Comparison of ENCODE assay signal across 1 cellular context in the genomic region with DNA sequence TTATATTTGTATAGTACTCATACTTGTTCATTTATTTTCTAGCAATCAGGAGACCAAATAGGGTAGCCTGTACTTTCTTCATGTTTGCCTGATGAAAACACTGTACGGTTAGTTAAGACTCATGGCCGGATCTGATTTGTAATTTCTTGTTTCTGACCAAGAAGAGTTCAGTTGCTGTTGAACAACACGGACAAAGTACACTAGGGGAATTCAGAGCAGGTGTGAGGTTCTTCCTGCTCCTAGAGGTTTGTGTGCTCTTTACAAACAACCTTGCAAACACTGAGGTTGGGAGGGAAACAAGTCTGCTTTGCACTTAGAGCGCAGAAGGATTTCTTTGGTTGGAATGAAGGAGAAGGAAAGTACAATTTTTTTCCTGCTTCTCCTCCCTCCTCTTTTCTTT.
TF ChIP-seq lines count a peak whose summit lies in the region.

No MANE protein-coding gene starts in this region.

TF ChIP-seq in HepG2, 621 proteins besides CTCF, POLR2A, EP300 and RAD21 (continued from another document and continues in another):
- TF ChIP-seq KAT8 (CRISPR knock-in tag; IDR thresholded peaks at IDR 0.05) (0 out of 2 replicates have a peak, but pooled peaks have one; percentile 33), FOXA3 (CRISPR knock-in tag; IDR thresholded peaks at IDR 0.05) (peak; percentile 81), ZNF816 (CRISPR knock-in tag; IDR thresholded peaks at IDR 0.05; ENCODE audit: borderline replicate concordance) (no peak), HNRNPLL (IDR thresholded peaks at IDR 0.05; ENCODE audit: low read depth, low read length, poor library complexity, severe bottlenecking) (no peak), DPF2 (CRISPR knock-in tag; IDR thresholded peaks at IDR 0.05; ENCODE audit: borderline replicate concordance, low read depth) (peak; percentile 79), CREM (IDR thresholded peaks at IDR 0.05) (peak; percentile 56; the same call in 1 of the 2 replicates), CREM (CRISPR knock-in tag; IDR thresholded peaks at IDR 0.05) (no peak), PITX1 (CRISPR knock-in tag; IDR thresholded peaks at IDR 0.05) (peak; percentile 21; the same call in 1 of the 2 replicates), YY1 (IDR thresholded peaks at IDR 0.05; ENCODE audit: insufficient read depth, insufficient replicate concordance, low read depth, low read length) (no peak), SIX4 (CRISPR knock-in tag; IDR thresholded peaks at IDR 0.05) (peak; percentile 23; the same call in 1 of the 2 replicates), SOX6 (IDR thresholded peaks at IDR 0.05) (no peak), SOX6 (CRISPR knock-in tag; IDR thresholded peaks at IDR 0.05) (peak; percentile 65), ZNF337 (CRISPR knock-in tag; IDR thresholded peaks at IDR 0.05; ENCODE audit: borderline replicate concordance, low read depth) (peak; percentile 37; the same call in 1 of the 2 replicates), KLF15 (CRISPR knock-in tag; IDR thresholded peaks at IDR 0.05; ENCODE audit: borderline replicate concordance) (no peak), EED (CRISPR knock-in tag; IDR thresholded peaks at IDR 0.05) (no peak), GTF3A (CRISPR knock-in tag; conservative IDR thresholded peaks at IDR 0.05) (no peak), ZNF878 (CRISPR knock-in tag; IDR thresholded peaks at IDR 0.05) (no peak), WIZ (CRISPR knock-in tag; IDR thresholded peaks at IDR 0.05) (no peak), ZNF788 (CRISPR knock-in tag; IDR thresholded peaks at IDR 0.05; ENCODE audit: borderline replicate concordance) (no peak), ZNF629 (CRISPR knock-in tag; conservative IDR thresholded peaks at IDR 0.05) (0 out of 2 replicates have a peak, but pooled peaks have one; percentile 20), ZNF12 (CRISPR knock-in tag; IDR thresholded peaks at IDR 0.05) (0 out of 2 replicates have a peak, but pooled peaks have one; percentile 31), CEBPG (CRISPR knock-in tag; IDR thresholded peaks at IDR 0.05) (peak; percentile 68), KDM6A (CRISPR knock-in tag; IDR thresholded peaks at IDR 0.05; ENCODE audit: low read depth) (peak; percentile 42; the same call in 1 of the 2 replicates), THAP11 (CRISPR knock-in tag; IDR thresholded peaks at IDR 0.05) (peak; percentile 57), ZSCAN9 (CRISPR knock-in tag; IDR thresholded peaks at IDR 0.05; ENCODE audit: borderline replicate concordance) (0 out of 2 replicates have a peak, but pooled peaks have one; percentile 49), PHB2 (IDR thresholded peaks at IDR 0.05; ENCODE audit: partially characterized antibody) (no peak), ZMYM4 (CRISPR knock-in tag; IDR thresholded peaks at IDR 0.05) (peak; percentile 61; the same call in 1 of the 2 replicates), GABPA (IDR thresholded peaks at IDR 0.05; ENCODE audit: low read depth, low read length) (no peak), GABPA (CRISPR knock-in tag; IDR thresholded peaks at IDR 0.05; ENCODE audit: low read depth) (peak; percentile 40; the same call in 1 of the 2 replicates)
- TF ChIP-seq, protein P1, sequence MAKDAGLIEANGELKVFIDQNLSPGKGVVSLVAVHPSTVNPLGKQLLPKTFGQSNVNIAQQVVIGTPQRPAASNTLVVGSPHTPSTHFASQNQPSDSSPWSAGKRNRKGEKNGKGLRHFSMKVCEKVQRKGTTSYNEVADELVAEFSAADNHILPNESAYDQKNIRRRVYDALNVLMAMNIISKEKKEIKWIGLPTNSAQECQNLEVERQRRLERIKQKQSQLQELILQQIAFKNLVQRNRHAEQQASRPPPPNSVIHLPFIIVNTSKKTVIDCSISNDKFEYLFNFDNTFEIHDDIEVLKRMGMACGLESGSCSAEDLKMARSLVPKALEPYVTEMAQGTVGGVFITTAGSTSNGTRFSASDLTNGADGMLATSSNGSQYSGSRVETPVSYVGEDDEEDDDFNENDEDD (CRISPR knock-in tag; IDR thresholded peaks at IDR 0.05; ENCODE audit: borderline replicate concordance) = no peak
- TF ChIP-seq, protein P2, sequence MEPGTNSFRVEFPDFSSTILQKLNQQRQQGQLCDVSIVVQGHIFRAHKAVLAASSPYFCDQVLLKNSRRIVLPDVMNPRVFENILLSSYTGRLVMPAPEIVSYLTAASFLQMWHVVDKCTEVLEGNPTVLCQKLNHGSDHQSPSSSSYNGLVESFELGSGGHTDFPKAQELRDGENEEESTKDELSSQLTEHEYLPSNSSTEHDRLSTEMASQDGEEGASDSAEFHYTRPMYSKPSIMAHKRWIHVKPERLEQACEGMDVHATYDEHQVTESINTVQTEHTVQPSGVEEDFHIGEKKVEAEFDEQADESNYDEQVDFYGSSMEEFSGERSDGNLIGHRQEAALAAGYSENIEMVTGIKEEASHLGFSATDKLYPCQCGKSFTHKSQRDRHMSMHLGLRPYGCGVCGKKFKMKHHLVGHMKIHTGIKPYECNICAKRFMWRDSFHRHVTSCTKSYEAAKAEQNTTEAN (CRISPR knock-in tag; conservative IDR thresholded peaks at IDR 0.05) = peak; percentile 64; the same call in 1 of the 2 replicates
- TF ChIP-seq, protein P3, sequence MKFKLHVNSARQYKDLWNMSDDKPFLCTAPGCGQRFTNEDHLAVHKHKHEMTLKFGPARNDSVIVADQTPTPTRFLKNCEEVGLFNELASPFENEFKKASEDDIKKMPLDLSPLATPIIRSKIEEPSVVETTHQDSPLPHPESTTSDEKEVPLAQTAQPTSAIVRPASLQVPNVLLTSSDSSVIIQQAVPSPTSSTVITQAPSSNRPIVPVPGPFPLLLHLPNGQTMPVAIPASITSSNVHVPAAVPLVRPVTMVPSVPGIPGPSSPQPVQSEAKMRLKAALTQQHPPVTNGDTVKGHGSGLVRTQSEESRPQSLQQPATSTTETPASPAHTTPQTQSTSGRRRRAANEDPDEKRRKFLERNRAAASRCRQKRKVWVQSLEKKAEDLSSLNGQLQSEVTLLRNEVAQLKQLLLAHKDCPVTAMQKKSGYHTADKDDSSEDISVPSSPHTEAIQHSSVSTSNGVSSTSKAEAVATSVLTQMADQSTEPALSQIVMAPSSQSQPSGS (CRISPR knock-in tag; IDR thresholded peaks at IDR 0.05) = peak; percentile 30; the same call in 1 of the 2 replicates
- TF ChIP-seq, protein P4, sequence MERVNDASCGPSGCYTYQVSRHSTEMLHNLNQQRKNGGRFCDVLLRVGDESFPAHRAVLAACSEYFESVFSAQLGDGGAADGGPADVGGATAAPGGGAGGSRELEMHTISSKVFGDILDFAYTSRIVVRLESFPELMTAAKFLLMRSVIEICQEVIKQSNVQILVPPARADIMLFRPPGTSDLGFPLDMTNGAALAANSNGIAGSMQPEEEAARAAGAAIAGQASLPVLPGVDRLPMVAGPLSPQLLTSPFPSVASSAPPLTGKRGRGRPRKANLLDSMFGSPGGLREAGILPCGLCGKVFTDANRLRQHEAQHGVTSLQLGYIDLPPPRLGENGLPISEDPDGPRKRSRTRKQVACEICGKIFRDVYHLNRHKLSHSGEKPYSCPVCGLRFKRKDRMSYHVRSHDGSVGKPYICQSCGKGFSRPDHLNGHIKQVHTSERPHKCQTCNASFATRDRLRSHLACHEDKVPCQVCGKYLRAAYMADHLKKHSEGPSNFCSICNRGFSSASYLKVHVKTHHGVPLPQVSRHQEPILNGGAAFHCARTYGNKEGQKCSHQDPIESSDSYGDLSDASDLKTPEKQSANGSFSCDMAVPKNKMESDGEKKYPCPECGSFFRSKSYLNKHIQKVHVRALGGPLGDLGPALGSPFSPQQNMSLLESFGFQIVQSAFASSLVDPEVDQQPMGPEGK (CRISPR knock-in tag; IDR thresholded peaks at IDR 0.05) = no peak
- TF ChIP-seq, protein P5, sequence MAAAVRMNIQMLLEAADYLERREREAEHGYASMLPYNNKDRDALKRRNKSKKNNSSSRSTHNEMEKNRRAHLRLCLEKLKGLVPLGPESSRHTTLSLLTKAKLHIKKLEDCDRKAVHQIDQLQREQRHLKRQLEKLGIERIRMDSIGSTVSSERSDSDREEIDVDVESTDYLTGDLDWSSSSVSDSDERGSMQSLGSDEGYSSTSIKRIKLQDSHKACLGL (CRISPR knock-in tag; IDR thresholded peaks at IDR 0.05) = no peak
- TF ChIP-seq, protein P6, sequence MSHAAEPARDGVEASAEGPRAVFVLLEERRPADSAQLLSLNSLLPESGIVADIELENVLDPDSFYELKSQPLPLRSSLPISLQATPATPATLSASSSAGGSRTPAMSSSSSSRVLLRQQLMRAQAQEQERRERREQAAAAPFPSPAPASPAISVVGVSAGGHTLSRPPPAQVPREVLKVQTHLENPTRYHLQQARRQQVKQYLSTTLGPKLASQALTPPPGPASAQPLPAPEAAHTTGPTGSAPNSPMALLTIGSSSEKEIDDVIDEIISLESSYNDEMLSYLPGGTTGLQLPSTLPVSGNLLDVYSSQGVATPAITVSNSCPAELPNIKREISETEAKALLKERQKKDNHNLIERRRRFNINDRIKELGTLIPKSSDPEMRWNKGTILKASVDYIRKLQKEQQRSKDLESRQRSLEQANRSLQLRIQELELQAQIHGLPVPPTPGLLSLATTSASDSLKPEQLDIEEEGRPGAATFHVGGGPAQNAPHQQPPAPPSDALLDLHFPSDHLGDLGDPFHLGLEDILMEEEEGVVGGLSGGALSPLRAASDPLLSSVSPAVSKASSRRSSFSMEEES (CRISPR knock-in tag; IDR thresholded peaks at IDR 0.05) = peak; percentile 34; the same call in 1 of the 2 replicates
- TF ChIP-seq, protein P7, sequence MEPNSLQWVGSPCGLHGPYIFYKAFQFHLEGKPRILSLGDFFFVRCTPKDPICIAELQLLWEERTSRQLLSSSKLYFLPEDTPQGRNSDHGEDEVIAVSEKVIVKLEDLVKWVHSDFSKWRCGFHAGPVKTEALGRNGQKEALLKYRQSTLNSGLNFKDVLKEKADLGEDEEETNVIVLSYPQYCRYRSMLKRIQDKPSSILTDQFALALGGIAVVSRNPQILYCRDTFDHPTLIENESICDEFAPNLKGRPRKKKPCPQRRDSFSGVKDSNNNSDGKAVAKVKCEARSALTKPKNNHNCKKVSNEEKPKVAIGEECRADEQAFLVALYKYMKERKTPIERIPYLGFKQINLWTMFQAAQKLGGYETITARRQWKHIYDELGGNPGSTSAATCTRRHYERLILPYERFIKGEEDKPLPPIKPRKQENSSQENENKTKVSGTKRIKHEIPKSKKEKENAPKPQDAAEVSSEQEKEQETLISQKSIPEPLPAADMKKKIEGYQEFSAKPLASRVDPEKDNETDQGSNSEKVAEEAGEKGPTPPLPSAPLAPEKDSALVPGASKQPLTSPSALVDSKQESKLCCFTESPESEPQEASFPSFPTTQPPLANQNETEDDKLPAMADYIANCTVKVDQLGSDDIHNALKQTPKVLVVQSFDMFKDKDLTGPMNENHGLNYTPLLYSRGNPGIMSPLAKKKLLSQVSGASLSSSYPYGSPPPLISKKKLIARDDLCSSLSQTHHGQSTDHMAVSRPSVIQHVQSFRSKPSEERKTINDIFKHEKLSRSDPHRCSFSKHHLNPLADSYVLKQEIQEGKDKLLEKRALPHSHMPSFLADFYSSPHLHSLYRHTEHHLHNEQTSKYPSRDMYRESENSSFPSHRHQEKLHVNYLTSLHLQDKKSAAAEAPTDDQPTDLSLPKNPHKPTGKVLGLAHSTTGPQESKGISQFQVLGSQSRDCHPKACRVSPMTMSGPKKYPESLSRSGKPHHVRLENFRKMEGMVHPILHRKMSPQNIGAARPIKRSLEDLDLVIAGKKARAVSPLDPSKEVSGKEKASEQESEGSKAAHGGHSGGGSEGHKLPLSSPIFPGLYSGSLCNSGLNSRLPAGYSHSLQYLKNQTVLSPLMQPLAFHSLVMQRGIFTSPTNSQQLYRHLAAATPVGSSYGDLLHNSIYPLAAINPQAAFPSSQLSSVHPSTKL (CRISPR knock-in tag; IDR thresholded peaks at IDR 0.05) = peak; percentile 93
- TF ChIP-seq, protein P8, sequence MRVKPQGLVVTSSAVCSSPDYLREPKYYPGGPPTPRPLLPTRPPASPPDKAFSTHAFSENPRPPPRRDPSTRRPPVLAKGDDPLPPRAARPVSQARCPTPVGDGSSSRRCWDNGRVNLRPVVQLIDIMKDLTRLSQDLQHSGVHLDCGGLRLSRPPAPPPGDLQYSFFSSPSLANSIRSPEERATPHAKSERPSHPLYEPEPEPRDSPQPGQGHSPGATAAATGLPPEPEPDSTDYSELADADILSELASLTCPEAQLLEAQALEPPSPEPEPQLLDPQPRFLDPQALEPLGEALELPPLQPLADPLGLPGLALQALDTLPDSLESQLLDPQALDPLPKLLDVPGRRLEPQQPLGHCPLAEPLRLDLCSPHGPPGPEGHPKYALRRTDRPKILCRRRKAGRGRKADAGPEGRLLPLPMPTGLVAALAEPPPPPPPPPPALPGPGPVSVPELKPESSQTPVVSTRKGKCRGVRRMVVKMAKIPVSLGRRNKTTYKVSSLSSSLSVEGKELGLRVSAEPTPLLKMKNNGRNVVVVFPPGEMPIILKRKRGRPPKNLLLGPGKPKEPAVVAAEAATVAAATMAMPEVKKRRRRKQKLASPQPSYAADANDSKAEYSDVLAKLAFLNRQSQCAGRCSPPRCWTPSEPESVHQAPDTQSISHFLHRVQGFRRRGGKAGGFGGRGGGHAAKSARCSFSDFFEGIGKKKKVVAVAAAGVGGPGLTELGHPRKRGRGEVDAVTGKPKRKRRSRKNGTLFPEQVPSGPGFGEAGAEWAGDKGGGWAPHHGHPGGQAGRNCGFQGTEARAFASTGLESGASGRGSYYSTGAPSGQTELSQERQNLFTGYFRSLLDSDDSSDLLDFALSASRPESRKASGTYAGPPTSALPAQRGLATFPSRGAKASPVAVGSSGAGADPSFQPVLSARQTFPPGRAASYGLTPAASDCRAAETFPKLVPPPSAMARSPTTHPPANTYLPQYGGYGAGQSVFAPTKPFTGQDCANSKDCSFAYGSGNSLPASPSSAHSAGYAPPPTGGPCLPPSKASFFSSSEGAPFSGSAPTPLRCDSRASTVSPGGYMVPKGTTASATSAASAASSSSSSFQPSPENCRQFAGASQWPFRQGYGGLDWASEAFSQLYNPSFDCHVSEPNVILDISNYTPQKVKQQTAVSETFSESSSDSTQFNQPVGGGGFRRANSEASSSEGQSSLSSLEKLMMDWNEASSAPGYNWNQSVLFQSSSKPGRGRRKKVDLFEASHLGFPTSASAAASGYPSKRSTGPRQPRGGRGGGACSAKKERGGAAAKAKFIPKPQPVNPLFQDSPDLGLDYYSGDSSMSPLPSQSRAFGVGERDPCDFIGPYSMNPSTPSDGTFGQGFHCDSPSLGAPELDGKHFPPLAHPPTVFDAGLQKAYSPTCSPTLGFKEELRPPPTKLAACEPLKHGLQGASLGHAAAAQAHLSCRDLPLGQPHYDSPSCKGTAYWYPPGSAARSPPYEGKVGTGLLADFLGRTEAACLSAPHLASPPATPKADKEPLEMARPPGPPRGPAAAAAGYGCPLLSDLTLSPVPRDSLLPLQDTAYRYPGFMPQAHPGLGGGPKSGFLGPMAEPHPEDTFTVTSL (CRISPR knock-in tag; IDR thresholded peaks at IDR 0.05; ENCODE audit: borderline replicate concordance) = peak; percentile 53; the same call in 1 of the 2 replicates
- TF ChIP-seq, protein P9, sequence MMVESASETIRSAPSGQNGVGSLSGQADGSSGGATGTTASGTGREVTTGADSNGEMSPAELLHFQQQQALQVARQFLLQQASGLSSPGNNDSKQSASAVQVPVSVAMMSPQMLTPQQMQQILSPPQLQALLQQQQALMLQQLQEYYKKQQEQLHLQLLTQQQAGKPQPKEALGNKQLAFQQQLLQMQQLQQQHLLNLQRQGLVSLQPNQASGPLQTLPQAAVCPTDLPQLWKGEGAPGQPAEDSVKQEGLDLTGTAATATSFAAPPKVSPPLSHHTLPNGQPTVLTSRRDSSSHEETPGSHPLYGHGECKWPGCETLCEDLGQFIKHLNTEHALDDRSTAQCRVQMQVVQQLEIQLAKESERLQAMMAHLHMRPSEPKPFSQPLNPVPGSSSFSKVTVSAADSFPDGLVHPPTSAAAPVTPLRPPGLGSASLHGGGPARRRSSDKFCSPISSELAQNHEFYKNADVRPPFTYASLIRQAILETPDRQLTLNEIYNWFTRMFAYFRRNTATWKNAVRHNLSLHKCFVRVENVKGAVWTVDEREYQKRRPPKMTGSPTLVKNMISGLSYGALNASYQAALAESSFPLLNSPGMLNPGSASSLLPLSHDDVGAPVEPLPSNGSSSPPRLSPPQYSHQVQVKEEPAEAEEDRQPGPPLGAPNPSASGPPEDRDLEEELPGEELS (CRISPR knock-in tag; IDR thresholded peaks at IDR 0.05) = peak; percentile 95
